21 cellular contexts compared by ENCODE assay signal in the genomic region with DNA sequence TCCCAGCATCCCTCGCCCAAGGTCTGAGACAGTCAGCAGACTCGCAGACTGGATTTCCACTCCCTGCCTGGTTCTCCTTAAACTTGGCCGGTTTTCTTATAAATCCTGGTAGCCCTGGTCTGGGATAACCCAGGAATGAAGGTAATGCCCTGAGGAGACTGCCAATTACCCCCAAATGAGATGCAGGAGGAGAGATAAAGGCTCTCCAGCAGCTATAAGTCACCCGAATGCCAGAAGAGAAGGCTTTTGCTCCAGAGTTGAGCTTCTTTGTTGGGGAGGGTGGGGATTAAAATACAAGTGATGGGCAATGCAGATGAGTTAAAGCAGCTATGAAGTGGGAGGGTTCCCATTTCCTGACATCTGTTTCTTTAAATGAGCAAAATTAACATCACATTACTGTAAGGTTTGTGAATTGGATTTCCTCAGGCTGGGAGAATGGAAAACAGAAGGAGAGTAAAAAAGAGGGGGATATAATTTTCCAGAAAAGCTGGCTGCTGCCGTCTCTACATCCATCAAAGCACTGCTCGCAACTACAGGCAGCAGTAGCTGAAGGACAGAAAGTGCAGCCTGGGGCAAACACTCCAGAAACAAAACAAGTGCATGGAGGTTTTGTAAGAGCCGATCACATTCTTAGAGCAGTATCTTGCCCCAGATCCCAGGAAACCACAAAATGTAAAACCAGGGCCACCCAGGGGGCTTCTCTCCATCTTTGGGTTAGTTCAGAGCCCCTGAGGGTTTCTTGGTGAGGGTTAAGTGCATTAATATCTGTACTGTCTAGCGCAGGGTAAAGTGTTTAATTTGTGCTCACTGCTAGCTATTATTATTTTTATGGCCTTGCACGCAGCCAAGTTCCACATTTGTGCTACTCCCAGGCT.
"Had no signal": no experiment of that assay in that cellular context is flagged by ENCODE, and none has a peak within 500 bp of the region (broad histone marks: within the 10 kb centered on the region; RNA-seq: fewer than 3 reads in every experiment).

No MANE protein-coding gene starts in this region.

- H3K4me2 ChIP-seq: hepatocyte had no signal

- H3K9me3 ChIP-seq: neutrophil, right atrium auricular region had no signal

- H3K4me3 ChIP-seq: hepatocyte, right atrium auricular region had no signal

- H3K27ac ChIP-seq: hepatocyte, neutrophil, right atrium auricular region had no signal

- H3K9me3 Mint-ChIP-seq: activated naive CD4-positive, alpha-beta T cell treated with anti-CD3 and anti-CD28 coated beads for 36 hours; activated naive CD8-positive, alpha-beta T cell treated with anti-CD3 and anti-CD28 coated beads, Interleukin-2, amount 50 U/mL, for 24 hours; activated T-helper 2 cell treated with anti-CD3 and anti-CD28 coated beads, Interferon-gamma antibody, Interleukin-2, Interleukin-4, amounts not matched to agents 10 μg/mL and 5 μg/mL and 100 μg/mL, durations not matched to agents 14 hours and 24 hours and 36 hours; naive B cell; type B pancreatic cell had no signal

- H2AFZ ChIP-seq: hepatocyte had no signal

- H3K36me3 ChIP-seq: neutrophil had no signal

- H3K4me1 Mint-ChIP-seq: activated CD8-positive, alpha-beta memory T cell treated with anti-CD3 and anti-CD28 coated beads, Interleukin-2, amount 10 ng/mL, durations not matched to agents 7 days and 5 days; activated naive CD8-positive, alpha-beta T cell treated with anti-CD3 and anti-CD28 coated beads, Interleukin-2, amount 50 U/mL, for 24 hours; naive B cell had no signal

- H3K27me3 ChIP-seq: hepatocyte, neutrophil, right atrium auricular region had no signal

- H3K27me3 Mint-ChIP-seq: activated CD8-positive, alpha-beta memory T cell treated with anti-CD3 and anti-CD28 coated beads, Interleukin-2, amount 10 ng/mL, durations not matched to agents 7 days and 5 days had no signal

- H3K4me1 ChIP-seq: right atrium auricular region had no signal

- H3K36me3 Mint-ChIP-seq: activated CD8-positive, alpha-beta memory T cell treated with anti-CD3 and anti-CD28 coated beads, Interleukin-2, amount 10 ng/mL, durations not matched to agents 7 days and 5 days; naive B cell had no signal

- H3K27ac Mint-ChIP-seq: activated CD8-positive, alpha-beta memory T cell treated with anti-CD3 and anti-CD28 coated beads, Interleukin-2, amount 10 ng/mL, durations not matched to agents 7 days and 5 days; activated naive CD8-positive, alpha-beta T cell treated with anti-CD3 and anti-CD28 coated beads, Interleukin-2, amount 50 U/mL, for 24 hours; activated T-helper 2 cell treated with anti-CD3 and anti-CD28 coated beads, Interferon-gamma antibody, Interleukin-2, Interleukin-4, amounts not matched to agents 10 μg/mL and 5 μg/mL and 100 μg/mL, durations not matched to agents 14 hours and 24 hours and 36 hours; progenitor cell of endocrine pancreas had no signal

- H3K79me2 ChIP-seq: hepatocyte had no signal

- DNase-seq: activated CD4-positive, alpha-beta T cell treated with anti-CD3 and anti-CD28 coated beads, Interleukin-2, amount 50 U/mL, for 48 hours; activated CD8-positive, alpha-beta memory T cell treated with anti-CD3 and anti-CD28 coated beads, Interleukin-2, amount 10 ng/mL, durations not matched to agents 7 days and 5 days; activated naive CD4-positive, alpha-beta T cell treated with anti-CD3 and anti-CD28 coated beads for 36 hours; activated naive CD8-positive, alpha-beta T cell treated with anti-CD3 and anti-CD28 coated beads, Interleukin-2, amount 50 U/mL, for 24 hours; activated T-cell treated with anti-CD3 and anti-CD28 coated beads, Interleukin-2, amount 50 U/mL, for 1 hour; aorta; erythroblast; mammary epithelial cell; naive B cell; stimulated activated CD4-positive, alpha-beta T cell treated with anti-CD3 and anti-CD28 coated beads, Interleukin-4, amount 100 ng/mL, for 4 hours; stimulated activated CD8-positive, alpha-beta memory T cell treated with anti-CD3 and anti-CD28 coated beads, Interleukin-4, amount 100 ng/mL, for 48 hours; stimulated activated naive CD4-positive, alpha-beta T cell treated with Interleukin-2 at 50 U/mL for 16 hours; T-helper 1 cell; T1000 had no signal

- ATAC-seq: activated CD8-positive, alpha-beta memory T cell treated with anti-CD3 and anti-CD28 coated beads, Interleukin-2, amount 10 ng/mL, durations not matched to agents 7 days and 5 days; activated naive CD8-positive, alpha-beta T cell treated with anti-CD3 and anti-CD28 coated beads, Interleukin-2, amount 50 U/mL, for 24 hours; left lobe of liver had no signal

- H3K4me3 Mint-ChIP-seq: activated CD8-positive, alpha-beta memory T cell treated with anti-CD3 and anti-CD28 coated beads, Interleukin-2, amount 10 ng/mL, durations not matched to agents 7 days and 5 days; activated naive CD4-positive, alpha-beta T cell treated with anti-CD3 and anti-CD28 coated beads for 36 hours; activated naive CD8-positive, alpha-beta T cell treated with anti-CD3 and anti-CD28 coated beads, Interleukin-2, amount 50 U/mL, for 24 hours; naive B cell; type B pancreatic cell had no signal
